In genomic region chr10:58064714-58065528, GRCh38 we compare ENCODE assay signal across 9 cellular contexts.
DNase-seq lines count a peak whose midpoint lies in the region; ATAC-seq and TF ChIP-seq lines count a peak whose summit lies in the region.
"Had no signal": no experiment of that assay in that cellular context is flagged by ENCODE, and none has a peak within 500 bp of the region (broad histone marks: within the 10 kb centered on the region; RNA-seq: fewer than 3 reads in every experiment).

No MANE protein-coding gene starts in this region.

- no peaks in the 10 kb centered on the region for H3K79me2 ChIP-seq in HCT116 (ENCODE audit: insufficient read depth, low read length)

- BruUV-seq in HCT116 (replicated peaks; lab: Mats Ljungman, UMichigan): no TSS peak

- intact Hi-C loops in HCT116 (cut with micrococcal nuclease) (loop anchor here (1.0 to 10.0 kb wide), 2 partner anchors 410 to 726 kb away; no protein-coding TSS in a partner anchor), mucosa of descending colon (cut with DNase I, micrococcal nuclease) (loop anchor here in 1 of 2 donors (10.0 kb wide), 1 partner anchor 730 kb away; no protein-coding TSS in a partner anchor)

- TF ChIP-seq CTCF in HCT116 (IDR thresholded peaks at IDR 0.05 in 2 of 3, conservative IDR thresholded peaks at IDR 0.05 in 1 of 3; ENCODE audit: borderline replicate concordance in 1 of 3, insufficient read depth in 1 of 3, low read depth in 2 of 3, low read length in 2 of 3): peak; percentile 16 to 68 (median 66); a peak in 4 of 6 replicates
- TF ChIP-seq CTCF in mucosa of descending colon (IDR thresholded peaks at IDR 0.05): peak; percentile 59

- peak; percentile 70 for TF ChIP-seq RAD21 in HCT116 (IDR thresholded peaks at IDR 0.05; ENCODE audit: low read depth)

- H3K27me3 ChIP-seq in HCT116 (ENCODE audit: insufficient read depth, low read length): no peaks in the 10 kb centered on the region
- no peaks in the 10 kb centered on the region for H3K27me3 ChIP-seq in NT2/D1 (ENCODE audit: insufficient read depth, insufficient read length)

- DNase-seq in NCI-H510A treated with DMSO at 0.1 percent for 48 hours (lab: John Stamatoyannopoulos, UW) (peak; percentile 5), NCI-H510A (lab: John Stamatoyannopoulos, UW) (no peak), HCT116 (ENCODE audit: low read depth, low spot score) (peak; percentile 19), NT2/D1 (ENCODE audit: low read depth, low spot score) (peak; percentile 48), dermis blood vessel endothelial cell (peak; percentile 27), mucosa of descending colon (peak in 1 of 3 donors; percentile 60)

- POLR2A ChIA-PET in HCT116 (lab: Charles Lee): no interaction called here

- no peak overlapping the region for H3K4me2 ChIP-seq in HCT116 (ENCODE audit: low read length)

- H4K20me1 ChIP-seq in HCT116 (ENCODE audit: insufficient read depth): no peaks in the 10 kb centered on the region

- H3K4me3 ChIP-seq in HCT116 (replicated peaks in 1 of 2; ENCODE audit: low read depth in 1 of 2, low read length in 2 of 2) (no peak overlapping the region), NT2/D1 (ENCODE audit: insufficient read length, low read depth) (no peak overlapping the region), mucosa of descending colon (no peak overlapping the region)

- H2AFZ ChIP-seq in HCT116 (ENCODE audit: low read depth, low read length, poor library complexity, severe bottlenecking): no peak overlapping the region

- ATAC-seq in HCT116 (peak; percentile 67), mucosa of descending colon (peak; percentile 59), HG03196 (IDR thresholded peaks at IDR 0.05; ENCODE audit: unreplicated experiment) (no peak), GM18861 (IDR thresholded peaks at IDR 0.05; ENCODE audit: unreplicated experiment) (no peak)
- ATAC-seq: activated naive CD4-positive, alpha-beta T cell treated with anti-CD3 and anti-CD28 coated beads, Interleukin-2, amount 50 U/mL, for 72 hours had no signal

- RAD21 ChIA-PET in HCT116 (lab: Charles Lee; ENCODE audit: low non-redundant PET in 1 of 2, low total read pairs in 2 of 2, uncharacterized antibody in 2 of 2, unreplicated experiment in 2 of 2): interaction anchor here in 1 of 2 experiments (1.4 kb wide), 1 partner anchor 88 kb away, joined by 5 read pairs; no protein-coding TSS in a partner anchor

- CTCF ChIA-PET in HCT116 (lab: Charles Lee): interaction anchor here (1.4 to 1.8 kb wide), 2 partner anchors 88 to 407 kb away, joined by 5 to 7 read pairs; no protein-coding TSS in a partner anchor

- no peak for TF ChIP-seq POLR2A in HCT116 (IDR thresholded peaks at IDR 0.05; ENCODE audit: borderline replicate concordance, extremely low read depth, insufficient read depth, insufficient read length)

- no peak overlapping the region for H3K27ac ChIP-seq in HCT116 (ENCODE audit: low read depth, low read length)

- H3K9me2 ChIP-seq in HCT116 (ENCODE audit: insufficient read depth): no peaks in the 10 kb centered on the region

- H3K36me3 ChIP-seq in HCT116 (ENCODE audit: control insufficient read depth in 1 of 2, insufficient read depth in 2 of 2, low read length in 2 of 2) (no peaks in the 10 kb centered on the region), NT2/D1 (ENCODE audit: insufficient read depth, insufficient read length, low read length) (no peaks in the 10 kb centered on the region), mucosa of descending colon (ENCODE audit: low read depth) (no peaks in the 10 kb centered on the region)

- H3K9ac ChIP-seq in HCT116 (ENCODE audit: low read length) (no peak overlapping the region), NT2/D1 (ENCODE audit: insufficient read length, low read depth) (no peak overlapping the region)

- no peaks in the 10 kb centered on the region for H3K9me3 ChIP-seq in HCT116 (ENCODE audit: control insufficient read depth in 1 of 2, insufficient read depth in 1 of 2, low read depth in 1 of 2, low read length in 2 of 2)
- H3K9me3 ChIP-seq in NT2/D1 (ENCODE audit: insufficient read depth, low read length): no peaks in the 10 kb centered on the region
- no peaks in the 10 kb centered on the region for H3K9me3 ChIP-seq in mucosa of descending colon

- H3K4me1 ChIP-seq in HCT116 (ENCODE audit: control insufficient read depth in 1 of 2, insufficient read depth in 2 of 2, low read length in 2 of 2) (no peaks in the 10 kb centered on the region), NT2/D1 (ENCODE audit: insufficient read depth, insufficient read length) (no peaks in the 10 kb centered on the region), mucosa of descending colon (ENCODE audit: low read depth) (no peaks in the 10 kb centered on the region)

TF ChIP-seq in HCT116, 20 proteins besides CTCF, POLR2A, EP300 and RAD21:
- TF ChIP-seq CBX3 (IDR thresholded peaks at IDR 0.05; ENCODE audit: low read depth) (no peak), MAX (IDR thresholded peaks at IDR 0.05) (no peak), JUND (IDR thresholded peaks at IDR 0.05) (no peak), CEBPB (IDR thresholded peaks at IDR 0.05; ENCODE audit: low read depth) (no peak), REST (IDR thresholded peaks at IDR 0.05; ENCODE audit: low read depth) (no peak), EZH2phosphoT487 (IDR thresholded peaks at IDR 0.05; ENCODE audit: borderline replicate concordance) (no peak), TCF7L2 (IDR thresholded peaks at IDR 0.05; ENCODE audit: borderline replicate concordance, extremely low read depth, insufficient read depth, insufficient read length) (no peak), FOSL1 (IDR thresholded peaks at IDR 0.05; ENCODE audit: low read depth) (no peak), ELF1 (IDR thresholded peaks at IDR 0.05; ENCODE audit: borderline replicate concordance, low read depth) (no peak), SIN3A (IDR thresholded peaks at IDR 0.05; ENCODE audit: low read depth) (no peak), ZFX (IDR thresholded peaks at IDR 0.05) (no peak), ZNF274 (IDR thresholded peaks at IDR 0.05; ENCODE audit: low read depth, low read length) (no peak), EGR1 (IDR thresholded peaks at IDR 0.05; ENCODE audit: low read depth) (no peak), SRF (IDR thresholded peaks at IDR 0.05; ENCODE audit: low read depth) (no peak), ATF3 (IDR thresholded peaks at IDR 0.05) (no peak), SP1 (IDR thresholded peaks at IDR 0.05; ENCODE audit: low read depth) (no peak), EZH2 (IDR thresholded peaks at IDR 0.05) (no peak), YY1 (IDR thresholded peaks at IDR 0.05; ENCODE audit: extremely low read depth, insufficient replicate concordance, low read depth, low read length) (no peak)

Comparison
In these comparisons a context has a peak if more than half of its experiments do, and no peak if none do; other contexts are left out.
1. ATAC-seq: peak in HCT116 (single experiment) and mucosa of descending colon (single experiment); none in HG03196 (single experiment) and GM18861 (single experiment).